In the genomic region with DNA sequence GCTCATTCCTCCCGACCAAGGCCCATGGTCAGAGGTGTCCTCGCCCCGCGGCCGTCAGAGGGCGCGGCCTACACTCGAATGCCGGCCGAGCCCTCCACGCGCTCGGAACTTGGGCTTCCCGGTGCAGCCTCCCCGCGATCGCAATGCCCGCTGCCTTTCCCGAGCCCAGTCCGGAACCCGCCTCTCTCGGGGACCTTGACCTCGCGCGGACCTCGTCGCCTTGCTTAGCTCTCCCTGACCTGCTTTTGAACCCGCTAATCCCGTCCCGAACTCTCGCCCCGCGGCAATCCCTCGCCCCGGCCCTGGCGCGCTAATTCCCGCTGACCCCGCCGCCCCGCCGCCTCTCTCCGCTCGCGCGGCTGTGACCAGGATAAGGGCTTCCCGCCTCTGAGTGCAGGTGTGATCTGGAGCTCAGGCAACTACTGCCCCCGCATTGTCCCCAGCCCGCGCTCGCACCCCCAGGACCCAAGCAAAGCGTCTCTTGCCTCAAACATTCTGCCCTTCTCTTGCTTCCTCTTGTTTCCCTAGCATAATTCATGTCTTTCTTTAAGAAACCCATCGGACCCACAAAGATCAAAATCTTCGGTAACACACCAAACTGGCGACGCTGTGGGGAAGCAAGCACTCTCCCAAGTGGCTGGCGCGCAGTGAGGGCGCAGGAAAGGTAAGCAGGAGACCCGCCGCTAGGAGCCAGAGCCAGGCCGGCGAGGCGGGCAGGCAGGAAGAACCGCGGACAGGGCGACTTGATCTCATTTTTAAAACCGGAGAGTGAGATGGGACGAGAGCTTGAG, we compare ENCODE assay signal across 1 cellular context.
TF ChIP-seq lines count a peak whose summit lies in the region.

No MANE protein-coding gene starts in this region.

TF ChIP-seq in WTC11, 78 proteins besides CTCF, POLR2A, EP300 and RAD21 (continued from another document):
- TF ChIP-seq ZNF532 (CRISPR knock-in tag; IDR thresholded peaks at IDR 0.05; ENCODE audit: borderline replicate concordance) (no peak), IRF2 (CRISPR knock-in tag; IDR thresholded peaks at IDR 0.05; ENCODE audit: borderline replicate concordance, low read depth) (no peak)
